Comparison of ENCODE assay signal across 8 cellular contexts in the genomic region with DNA sequence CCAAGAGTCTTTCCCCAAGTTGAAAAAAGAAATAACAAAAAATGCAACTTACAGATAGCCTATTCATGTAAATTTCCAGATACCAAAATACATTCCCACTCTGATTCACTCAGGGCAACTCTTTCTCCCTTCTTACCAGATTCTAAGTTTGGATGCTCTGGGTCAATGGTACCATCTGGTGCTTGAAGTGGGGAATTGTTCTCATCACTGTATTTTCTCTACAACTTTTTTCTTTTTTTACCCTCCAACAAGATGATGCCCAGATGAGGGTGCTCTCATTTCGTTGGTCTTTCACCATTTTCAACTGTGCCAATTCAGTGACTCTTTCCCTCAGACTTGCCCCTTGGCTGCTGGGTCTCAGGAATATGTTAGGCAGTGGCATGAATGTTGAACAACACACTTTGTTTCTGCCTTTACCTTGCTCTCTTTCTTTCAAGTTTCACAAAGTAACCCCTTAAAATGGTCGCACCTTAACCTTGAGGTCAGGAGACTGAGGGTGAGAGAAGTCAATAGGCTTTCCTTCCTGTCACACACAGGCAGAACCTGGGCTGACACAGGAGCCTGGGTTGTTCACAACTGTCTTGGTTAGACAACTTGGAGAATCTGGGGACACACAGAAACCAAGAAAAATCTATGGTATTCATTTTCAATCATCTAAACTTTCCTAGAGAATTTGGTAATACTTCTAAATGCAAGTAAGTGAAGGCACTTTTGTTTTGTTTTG.
DNase-seq lines count a peak whose midpoint lies in the region; ATAC-seq and FAIRE-seq lines count a peak whose summit lies in the region.

No MANE protein-coding gene starts in this region.

- peak overlapping the region; percentile 33 for H3K4me3 Mint-ChIP-seq in central memory CD8-positive, alpha-beta T cell

- peak; percentile 22 for DNase-seq in DMS 273 treated with DMSO at 0.1 percent for 48 hours (lab: John Stamatoyannopoulos, UW)
- DNase-seq in NCI-H446 (lab: John Stamatoyannopoulos, UW), result peak; percentile 18 to 54
- no peak for DNase-seq in central memory CD8-positive, alpha-beta T cell (ENCODE audit: low spot score in 2 of 2)
- peak; percentile 34 for DNase-seq in middle frontal gyrus (ENCODE audit: extremely low spot score, low spot score)
- no peak for DNase-seq in GM19239 (ENCODE audit: insufficient read length, low spot score)
- no peak for DNase-seq in stimulated activated CD4-positive, alpha-beta T cell treated with anti-CD3 and anti-CD28 coated beads, Interleukin-4, amount 100 ng/mL, for 24 hours

- peak; percentile 65 for ATAC-seq in central memory CD8-positive, alpha-beta T cell (replicated peaks; ENCODE audit: extremely low read depth, poor library complexity, severe bottlenecking)
- no peak for ATAC-seq in HG03439 (IDR thresholded peaks at IDR 0.05; ENCODE audit: unreplicated experiment)
- no peak for ATAC-seq in GM21723 (IDR thresholded peaks at IDR 0.05; ENCODE audit: unreplicated experiment)

- no peak overlapping the region for H3K27ac Mint-ChIP-seq in central memory CD8-positive, alpha-beta T cell (ENCODE audit: low read depth)

- H3K27me3 Mint-ChIP-seq in central memory CD8-positive, alpha-beta T cell, result peaks cover 33% of the 10 kb centered on the region

- H3K9me3 Mint-ChIP-seq in central memory CD8-positive, alpha-beta T cell, result no peaks in the 10 kb centered on the region

- peaks cover 10% of the 10 kb centered on the region for H3K4me1 Mint-ChIP-seq in central memory CD8-positive, alpha-beta T cell

- FAIRE-seq in GM19239 (lab: Jason Lieb, UNC), result no peak

- peaks cover 2% of the 10 kb centered on the region for H3K36me3 Mint-ChIP-seq in central memory CD8-positive, alpha-beta T cell (ENCODE audit: insufficient read depth)

Comparison
In these comparisons a context has a peak if more than half of its experiments do, and no peak if none do; other contexts are left out.
1. DNase-seq: peak in DMS 273 treated with DMSO at 0.1 percent for 48 hours (single experiment), NCI-H446 (2 of 2) and middle frontal gyrus (single experiment); none in central memory CD8-positive, alpha-beta T cell (0 of 2), GM19239 (single experiment) and stimulated activated CD4-positive, alpha-beta T cell treated with anti-CD3 and anti-CD28 coated beads, Interleukin-4, amount 100 ng/mL, for 24 hours (single experiment).